8 cellular contexts compared by ENCODE assay signal in the genomic region with DNA sequence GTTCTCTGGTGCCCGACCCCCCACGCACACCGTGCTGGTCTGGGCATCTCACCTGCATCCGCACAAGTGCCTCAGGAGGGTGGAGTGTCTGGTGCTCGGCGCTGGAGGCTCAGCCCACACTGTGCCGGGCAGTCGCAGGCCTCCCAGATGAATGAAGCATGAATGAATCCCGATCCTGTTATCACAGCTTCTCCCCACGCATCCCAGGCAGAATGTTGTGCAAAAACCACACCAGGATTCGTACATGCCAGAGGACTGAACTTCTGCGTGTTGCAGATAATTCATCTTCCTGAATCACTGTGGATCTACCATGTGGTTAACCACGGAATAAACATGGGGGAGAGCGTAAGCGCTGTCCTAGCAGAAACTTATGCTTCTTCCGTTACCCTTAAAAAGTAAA. TPM values are rescaled to one million over a fixed set of nuclear protein-coding genes. Genes with fewer than 3 reads are reported as not detected.
DNase-seq lines count a peak whose midpoint lies in the region; ATAC-seq and TF ChIP-seq lines count a peak whose summit lies in the region.
"Not testable (repeated sequence)": the region's sequence is repeated elsewhere in the genome, so short reads cannot be mapped to it uniquely, and the experiment has no call there.

No MANE protein-coding gene starts in this region.

- not testable (repeated sequence) for H3F3A ChIP-seq in PC-3 (ENCODE audit: low read length, unreplicated experiment)

- not testable (repeated sequence) for H3K27me3 ChIP-seq in BLaER1; PC-3 (ENCODE audit: low read length)

- H3K9me2 ChIP-seq in PC-3 (replicated peaks; ENCODE audit: low read length), result not testable (repeated sequence)

- not testable (repeated sequence) for H2AFZ ChIP-seq in PC-3 (ENCODE audit: low read length)

- peaks cover 15% of the 10 kb centered on the region for H3K79me2 ChIP-seq in PC-3 (ENCODE audit: low read length)

- POLR2A ChIA-PET in PC-3 (lab: Charles Lee; ENCODE audit: unreplicated experiment); WTC11 (lab: Charles Lee): not testable (repeated sequence)

- not testable (repeated sequence) for H3K9ac ChIP-seq in BLaER1; PC-3 (ENCODE audit: low read length)

- not testable (repeated sequence) for H3K27ac ChIP-seq in BLaER1; PC-3 (ENCODE audit: low read length)

- H3K27ac Mint-ChIP-seq in HFFc6, result peak overlapping the region; percentile 43; the same call in 1 of the 2 replicates
- H3K27ac Mint-ChIP-seq in WTC11, result peak overlapping the region; percentile 49; the same call in 1 of the 2 replicates
- peak overlapping the region in 1 of 2 donors; percentile 32 for H3K27ac Mint-ChIP-seq in activated naive CD4-positive, alpha-beta T cell treated with anti-CD3 and anti-CD28 coated beads, Interleukin-2, amount 50 U/mL, for 72 hours
- peak overlapping the region; percentile 12 for H3K27ac Mint-ChIP-seq in chondrocyte (ENCODE audit: unreplicated experiment)
- not testable (repeated sequence) for H3K27ac Mint-ChIP-seq in stimulated activated effector memory CD8-positive, alpha-beta T cell treated with anti-CD3 and anti-CD28 coated beads, Interleukin-12 subunit alpha, Interleukin-12 subunit beta, amount 100 ng/mL, for 72 hours

- not testable (repeated sequence) for H3K4me3 ChIP-seq in BLaER1; PC-3 (ENCODE audit: low read length)

- peaks cover 49% of the 10 kb centered on the region for H3K4me1 ChIP-seq in BLaER1
- not testable (repeated sequence) for H3K4me1 ChIP-seq in PC-3 (ENCODE audit: insufficient read depth, low read length)

- H3K4me3 Mint-ChIP-seq in HFFc6; WTC11; chondrocyte (ENCODE audit: unreplicated experiment); stimulated activated effector memory CD8-positive, alpha-beta T cell treated with anti-CD3 and anti-CD28 coated beads, Interleukin-12 subunit alpha, Interleukin-12 subunit beta, amount 100 ng/mL, for 72 hours: not testable (repeated sequence)

- peak; percentile 92 for ATAC-seq in PC-3
- ATAC-seq in WTC11, result not testable (repeated sequence)
- peak; percentile 83 to 86 for ATAC-seq in activated naive CD4-positive, alpha-beta T cell treated with anti-CD3 and anti-CD28 coated beads, Interleukin-2, amount 50 U/mL, for 72 hours
- ATAC-seq in stimulated activated effector memory CD8-positive, alpha-beta T cell treated with anti-CD3 and anti-CD28 coated beads, Interleukin-12 subunit alpha, Interleukin-12 subunit beta, amount 100 ng/mL, for 72 hours, result peak; percentile 93

- H3K4me2 ChIP-seq in BLaER1, result peak overlapping the region; percentile 72
- H3K4me2 ChIP-seq in PC-3 (ENCODE audit: low read length), result not testable (repeated sequence)

- TF ChIP-seq CTCF in HFFc6 (IDR thresholded peaks at IDR 0.05); PC-3 (conservative IDR thresholded peaks at IDR 0.05; ENCODE audit: low read depth, low read length); WTC11 (IDR thresholded peaks at IDR 0.05); chondrocyte (IDR thresholded peaks at IDR 0.05): not testable (repeated sequence)

- peaks cover 25% of the 10 kb centered on the region for H3K36me3 ChIP-seq in BLaER1
- H3K36me3 ChIP-seq in PC-3 (ENCODE audit: low read depth, low read length), result not testable (repeated sequence)

- intact Hi-C loops in PC-3 (cut with micrococcal nuclease), result not testable (repeated sequence)

- H3K9me3 Mint-ChIP-seq in HFFc6; WTC11; activated naive CD4-positive, alpha-beta T cell treated with anti-CD3 and anti-CD28 coated beads, Interleukin-2, amount 50 U/mL, for 72 hours; chondrocyte (ENCODE audit: low read depth); stimulated activated effector memory CD8-positive, alpha-beta T cell treated with anti-CD3 and anti-CD28 coated beads, Interleukin-12 subunit alpha, Interleukin-12 subunit beta, amount 100 ng/mL, for 72 hours: not testable (repeated sequence)

- H3K4me1 Mint-ChIP-seq in HFFc6 (ENCODE audit: low read depth), result peaks cover 20% of the 10 kb centered on the region; the same call in 1 of the 2 replicates
- peaks cover 45% of the 10 kb centered on the region for H3K4me1 Mint-ChIP-seq in WTC11
- H3K4me1 Mint-ChIP-seq in chondrocyte (ENCODE audit: low read depth), result not testable (repeated sequence)
- H3K4me1 Mint-ChIP-seq in stimulated activated effector memory CD8-positive, alpha-beta T cell treated with anti-CD3 and anti-CD28 coated beads, Interleukin-12 subunit alpha, Interleukin-12 subunit beta, amount 100 ng/mL, for 72 hours, result peaks cover 38% of the 10 kb centered on the region

- CTCF ChIA-PET in PC-3 (lab: Charles Lee); WTC11 (lab: Charles Lee): not testable (repeated sequence)

- H3K27me3 Mint-ChIP-seq in HFFc6 (ENCODE audit: insufficient read depth); WTC11 (ENCODE audit: low read depth); chondrocyte (ENCODE audit: low read depth): not testable (repeated sequence)

- peaks cover 67% of the 10 kb centered on the region for H4K20me1 ChIP-seq in BLaER1
- H4K20me1 ChIP-seq in PC-3 (ENCODE audit: low read length), result not testable (repeated sequence)

- H3K36me3 Mint-ChIP-seq in HFFc6 (ENCODE audit: low read depth), result peaks cover 12% of the 10 kb centered on the region
- H3K36me3 Mint-ChIP-seq in WTC11, result peaks cover 15% of the 10 kb centered on the region
- peaks cover 5 to 11% of the 10 kb centered on the region in 2 donors for H3K36me3 Mint-ChIP-seq in activated naive CD4-positive, alpha-beta T cell treated with anti-CD3 and anti-CD28 coated beads, Interleukin-2, amount 50 U/mL, for 72 hours
- not testable (repeated sequence) for H3K36me3 Mint-ChIP-seq in chondrocyte (ENCODE audit: low read depth)
- peaks cover 11% of the 10 kb centered on the region for H3K36me3 Mint-ChIP-seq in stimulated activated effector memory CD8-positive, alpha-beta T cell treated with anti-CD3 and anti-CD28 coated beads, Interleukin-12 subunit alpha, Interleukin-12 subunit beta, amount 100 ng/mL, for 72 hours

- peak; percentile 84 for DNase-seq in HFFc6
- peak; percentile 42 for DNase-seq in PC-3
- not testable (repeated sequence) for DNase-seq in WTC11 (ENCODE audit: low spot score); activated naive CD4-positive, alpha-beta T cell treated with anti-CD3 and anti-CD28 coated beads, Interleukin-2, amount 50 U/mL, for 72 hours (ENCODE audit: low spot score in 2 of 2); chondrocyte (ENCODE audit: low spot score); stimulated activated effector memory CD8-positive, alpha-beta T cell treated with anti-CD3 and anti-CD28 coated beads, Interleukin-12 subunit alpha, Interleukin-12 subunit beta, amount 100 ng/mL, for 72 hours (ENCODE audit: low spot score in 2 of 2)
- DNase-seq in kidney glomerular epithelial cell (lab: John Stamatoyannopoulos, UW), result peak; percentile 40

- BruUV-seq in PC-3 (replicated peaks; lab: Mats Ljungman, UMichigan), result not testable (repeated sequence)

- H3K9me3 ChIP-seq in BLaER1, result peaks cover 13% of the 10 kb centered on the region
- H3K9me3 ChIP-seq in PC-3 (ENCODE audit: low read length), result not testable (repeated sequence)

RNA-seq across cellular contexts. Expression of gene AHRR, which starts 24.6 kb away (rescaled TPM):
- 10 to 100 TPM; 30.9 to 55.7 (median 51.9) TPM for total RNA-seq in HFFc6 (2021; fragmentation: NEBNext Ultra II Directional; extraction: Animal tissue kit (Norgen Biotek cat#: 25700))
- total RNA-seq in PC-3 (2014; rRNA removed) (1.6 and 1.9 TPM in 2 replicates), WTC11 (2021) (4.5 to 9.7 TPM (median 7.0 TPM) in 3 replicates), chondrocyte (9.3 to 17.3 TPM (median 13.4 TPM) in 3 replicates)
- 10 to 100 TPM; 38.3 to 43.8 TPM for total RNA-seq in activated naive CD4-positive, alpha-beta T cell treated with anti-CD3 and anti-CD28 coated beads, Interleukin-2, amount 50 U/mL, for 72 hours

RNA-seq across cellular contexts. Expression of gene PDCD6, which starts 25.5 kb away (rescaled TPM):
- 100 to 1,000 TPM in 3 of 6 experiments, 10 to 100 TPM in 3; 89.5 to 108 (median 99.1) TPM for total RNA-seq in HFFc6 (2021; fragmentation: NEBNext Ultra II Directional; extraction: Animal tissue kit (Norgen Biotek cat#: 25700))
- 158 and 200 TPM in 2 replicates for total RNA-seq in PC-3 (2014; rRNA removed)
- 80.4 to 86.8 TPM (median 83.6 TPM) in 3 replicates for total RNA-seq in WTC11 (2021)
- 10 to 100 TPM; 57.9 to 90.5 TPM for total RNA-seq in activated naive CD4-positive, alpha-beta T cell treated with anti-CD3 and anti-CD28 coated beads, Interleukin-2, amount 50 U/mL, for 72 hours
- total RNA-seq in chondrocyte, result 71.9 to 89.8 TPM (median 74.0 TPM) in 3 replicates
